14 cellular contexts compared by ENCODE assay signal in the genomic region with DNA sequence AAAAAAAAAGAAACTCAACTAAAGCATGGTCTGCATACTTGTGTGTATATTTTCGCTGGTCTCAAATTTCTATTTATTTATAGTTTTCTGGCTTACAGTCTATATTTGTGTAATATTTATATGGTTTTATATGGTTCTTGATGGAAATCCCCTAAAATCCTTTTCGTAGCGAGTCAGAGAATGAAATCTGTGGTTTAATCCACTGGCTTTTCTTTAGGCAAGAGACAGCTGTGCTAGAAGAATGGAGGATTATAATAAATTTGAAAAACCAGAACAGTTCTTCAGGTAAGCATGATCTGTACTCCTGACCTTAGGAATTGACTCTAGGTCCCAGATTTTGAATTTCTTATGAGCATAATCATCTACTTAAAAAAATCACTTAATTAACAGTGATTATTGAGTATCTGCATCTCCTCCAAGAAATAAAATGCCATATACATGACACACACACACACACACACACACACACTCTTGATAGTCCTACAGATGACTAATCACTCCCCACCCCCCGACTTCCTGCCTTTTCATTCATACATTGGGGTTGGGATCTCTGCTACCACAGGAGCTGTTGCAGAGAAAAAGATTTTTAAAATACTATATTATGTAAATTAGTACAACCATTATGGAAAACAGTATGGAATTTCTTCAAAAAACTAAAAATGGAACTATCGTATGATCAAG.
DNase-seq lines count a peak whose midpoint lies in the region; ATAC-seq and TF ChIP-seq lines count a peak whose summit lies in the region.
"Had no signal": no experiment of that assay in that cellular context is flagged by ENCODE, and none has a peak within 500 bp of the region (broad histone marks: within the 10 kb centered on the region; RNA-seq: fewer than 3 reads in every experiment).

No MANE protein-coding gene starts in this region.

- no peak overlapping the region for H3K4me3 ChIP-seq in Peyer's patch
- H3K4me3 ChIP-seq: sigmoid colon had no signal

- no peak for TF ChIP-seq POLR2A in Peyer's patch (IDR thresholded peaks at IDR 0.05)

- H3K4me3 Mint-ChIP-seq in activated CD4-positive, alpha-beta memory T cell treated with anti-CD3 and anti-CD28 coated beads, Interleukin-2, amount 10 ng/mL, durations not matched to agents 7 days and 5 days = no peak overlapping the region
- H3K4me3 Mint-ChIP-seq in stimulated activated naive B cell treated with anti-CD40 and anti-IgM and Interleukin-4, amounts not matched to agents 10 μg/mL and 1 μg/mL and 100 μg/mL, for 72 hours = no peak overlapping the region
- H3K4me3 Mint-ChIP-seq: memory B cell; stimulated activated naive CD8-positive, alpha-beta T cell treated with anti-CD3 and anti-CD28 coated beads, Interleukin-15, Interleukin-2, amounts not matched to agents 100 ng/mL and 50 ng/mL, for 24 hours had no signal

- POLR2A ChIA-PET in activated CD4-positive, alpha-beta memory T cell treated with anti-CD3 and anti-CD28 coated beads, Interleukin-2, amount 10 ng/mL, durations not matched to agents 7 days and 5 days (lab: Charles Lee) = interaction anchor here (1.1 kb wide), 1 partner anchor 90 kb away, joined by 3 read pairs; no protein-coding TSS in a partner anchor

- H3K27me3 ChIP-seq in foreskin keratinocyte (no peaks in the 10 kb centered on the region), Peyer's patch (no peaks in the 10 kb centered on the region)
- H3K27me3 ChIP-seq: sigmoid colon had no signal

- peak; percentile 70 for ATAC-seq in foreskin keratinocyte
- no peak for ATAC-seq in stimulated activated naive B cell treated with anti-CD40 and anti-IgM and Interleukin-4, amounts not matched to agents 10 μg/mL and 1 μg/mL and 100 μg/mL, for 72 hours (replicated peaks)
- ATAC-seq in activated CD4-positive, CD25-positive, alpha-beta regulatory T cell treated with anti-CD3 and anti-CD28 coated beads, Interleukin-2, amount 50 U/mL, for 24 hours = no peak
- ATAC-seq: esophagus mucosa, HepG2 had no signal

- peak; percentile 40 for DNase-seq in AG20443 (ENCODE audit: low spot score)
- DNase-seq in HS-5 (ENCODE audit: low read depth) = peak; percentile 76
- DNase-seq in activated CD4-positive, alpha-beta memory T cell treated with anti-CD3 and anti-CD28 coated beads, Interleukin-2, amount 10 ng/mL, durations not matched to agents 7 days and 5 days = peak; percentile 23
- peak; percentile 74 to 86 for DNase-seq in foreskin keratinocyte
- no peak for DNase-seq in Peyer's patch
- DNase-seq in stimulated activated naive B cell treated with anti-CD40 and anti-IgM and Interleukin-4, amounts not matched to agents 10 μg/mL and 1 μg/mL and 100 μg/mL, for 72 hours = no peak
- DNase-seq in SKM-1 (lab: John Stamatoyannopoulos, UW; ENCODE audit: unreplicated experiment) = no peak
- DNase-seq: activated gamma-delta T cell treated with Interleukin-2 at 50 U/mL for 16 hours, sigmoid colon had no signal

- H3K27me3 Mint-ChIP-seq in activated CD4-positive, alpha-beta memory T cell treated with anti-CD3 and anti-CD28 coated beads, Interleukin-2, amount 10 ng/mL, durations not matched to agents 7 days and 5 days = no peaks in the 10 kb centered on the region
- H3K27me3 Mint-ChIP-seq in stimulated activated naive B cell treated with anti-CD40 and anti-IgM and Interleukin-4, amounts not matched to agents 10 μg/mL and 1 μg/mL and 100 μg/mL, for 72 hours = no peaks in the 10 kb centered on the region
- H3K27me3 Mint-ChIP-seq: memory B cell; stimulated activated naive CD8-positive, alpha-beta T cell treated with anti-CD3 and anti-CD28 coated beads, Interleukin-15, Interleukin-2, amounts not matched to agents 100 ng/mL and 50 ng/mL, for 24 hours had no signal

- H3K36me3 ChIP-seq in Peyer's patch = no peaks in the 10 kb centered on the region
- H3K36me3 ChIP-seq: sigmoid colon had no signal

- TF ChIP-seq CTCF in foreskin keratinocyte (conservative IDR thresholded peaks at IDR 0.05) (no peak), Peyer's patch (IDR thresholded peaks at IDR 0.05) (no peak)

- CTCF ChIA-PET in activated CD4-positive, alpha-beta memory T cell treated with anti-CD3 and anti-CD28 coated beads, Interleukin-2, amount 10 ng/mL, durations not matched to agents 7 days and 5 days (lab: Charles Lee) = interaction anchor here (1.3 to 1.9 kb wide), 3 partner anchors 61 to 312 kb away, joined by 3 to 7 read pairs (median 5); no protein-coding TSS in a partner anchor

- H3K36me3 Mint-ChIP-seq in activated CD4-positive, alpha-beta memory T cell treated with anti-CD3 and anti-CD28 coated beads, Interleukin-2, amount 10 ng/mL, durations not matched to agents 7 days and 5 days (ENCODE audit: low read depth) = peaks cover 7% of the 10 kb centered on the region
- H3K36me3 Mint-ChIP-seq in stimulated activated naive B cell treated with anti-CD40 and anti-IgM and Interleukin-4, amounts not matched to agents 10 μg/mL and 1 μg/mL and 100 μg/mL, for 72 hours = peaks cover 4 to 9% of the 10 kb centered on the region in 2 donors

- H3K9me3 ChIP-seq in Peyer's patch = no peaks in the 10 kb centered on the region
- H3K9me3 ChIP-seq: sigmoid colon had no signal

- H3K4me1 Mint-ChIP-seq in activated CD4-positive, alpha-beta memory T cell treated with anti-CD3 and anti-CD28 coated beads, Interleukin-2, amount 10 ng/mL, durations not matched to agents 7 days and 5 days = peaks cover 22% of the 10 kb centered on the region
- H3K4me1 Mint-ChIP-seq in stimulated activated naive B cell treated with anti-CD40 and anti-IgM and Interleukin-4, amounts not matched to agents 10 μg/mL and 1 μg/mL and 100 μg/mL, for 72 hours = peaks cover 6 to 14% of the 10 kb centered on the region in 2 donors
- H3K4me1 Mint-ChIP-seq: memory B cell had no signal

- H3K9me3 Mint-ChIP-seq in activated CD4-positive, alpha-beta memory T cell treated with anti-CD3 and anti-CD28 coated beads, Interleukin-2, amount 10 ng/mL, durations not matched to agents 7 days and 5 days = peaks cover 3% of the 10 kb centered on the region
- H3K9me3 Mint-ChIP-seq in stimulated activated naive B cell treated with anti-CD40 and anti-IgM and Interleukin-4, amounts not matched to agents 10 μg/mL and 1 μg/mL and 100 μg/mL, for 72 hours = peaks cover 4 to 5% of the 10 kb centered on the region in 2 donors
- H3K9me3 Mint-ChIP-seq: memory B cell had no signal

- H3K4me1 ChIP-seq in foreskin keratinocyte (peaks cover 50% of the 10 kb centered on the region), Peyer's patch (peaks cover 0 to 3% (median 0%) of the 10 kb centered on the region in 4 donors)

- H3K27ac Mint-ChIP-seq in activated CD4-positive, alpha-beta memory T cell treated with anti-CD3 and anti-CD28 coated beads, Interleukin-2, amount 10 ng/mL, durations not matched to agents 7 days and 5 days = no peak overlapping the region
- H3K27ac Mint-ChIP-seq in stimulated activated naive B cell treated with anti-CD40 and anti-IgM and Interleukin-4, amounts not matched to agents 10 μg/mL and 1 μg/mL and 100 μg/mL, for 72 hours = no peak overlapping the region
- H3K27ac Mint-ChIP-seq: memory B cell; stimulated activated naive CD8-positive, alpha-beta T cell treated with anti-CD3 and anti-CD28 coated beads, Interleukin-15, Interleukin-2, amounts not matched to agents 100 ng/mL and 50 ng/mL, for 24 hours had no signal

- no peak overlapping the region for H3K27ac ChIP-seq in foreskin keratinocyte
- no peak overlapping the region for H3K27ac ChIP-seq in Peyer's patch
- H3K27ac ChIP-seq: sigmoid colon had no signal

Comparison
In these comparisons a context has a peak if more than half of its experiments do, and no peak if none do; other contexts are left out.
1. DNase-seq: peak in AG20443 (single experiment), HS-5 (single experiment), activated CD4-positive, alpha-beta memory T cell treated with anti-CD3 and anti-CD28 coated beads, Interleukin-2, amount 10 ng/mL, durations not matched to agents 7 days and 5 days (single experiment) and foreskin keratinocyte (2 of 2); none in Peyer's patch (0 of 3), stimulated activated naive B cell treated with anti-CD40 and anti-IgM and Interleukin-4, amounts not matched to agents 10 μg/mL and 1 μg/mL and 100 μg/mL, for 72 hours (single experiment) and SKM-1 (single experiment).